10 cellular contexts compared by ENCODE assay signal in the genomic region with DNA sequence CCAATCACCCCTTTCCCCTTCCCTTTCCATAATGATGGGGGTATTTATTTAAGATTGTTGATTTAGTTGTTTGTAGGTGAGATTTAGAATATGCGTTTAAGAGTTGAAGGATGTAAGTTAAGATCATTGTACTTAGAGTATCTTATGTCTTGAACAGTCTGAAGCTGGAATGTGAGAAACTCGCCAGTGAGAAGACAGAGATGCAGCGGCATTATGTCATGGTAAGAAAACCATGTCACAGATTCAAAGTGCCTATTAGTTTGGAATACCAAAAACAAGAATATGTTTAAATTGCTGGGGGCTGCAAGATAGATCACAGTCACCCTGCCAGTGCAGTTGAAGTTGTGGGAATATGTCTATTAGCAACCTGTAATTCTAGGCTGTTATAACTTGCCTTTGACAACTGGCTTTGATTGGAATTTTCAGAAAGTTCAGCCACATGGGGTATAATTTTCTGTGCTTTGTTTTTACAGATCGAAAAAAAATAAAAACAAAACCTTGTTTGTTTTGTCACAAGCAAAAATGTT. TPM values are rescaled to one million over a fixed set of nuclear protein-coding genes. Genes with fewer than 3 reads are reported as not detected.
DNase-seq lines count a peak whose midpoint lies in the region; ATAC-seq, FAIRE-seq and TF ChIP-seq lines count a peak whose summit lies in the region.
"Had no signal": no experiment of that assay in that cellular context is flagged by ENCODE, and none has a peak within 500 bp of the region (broad histone marks: within the 10 kb centered on the region; RNA-seq: fewer than 3 reads in every experiment).

No MANE protein-coding gene starts in this region.

- in situ Hi-C loops in GM13977 (cut with MboI; ENCODE audit: low pct_unique_long_range_greater_than_20kb, low sequenced_read_pairs, unreplicated experiment) = loop anchor here (25.0 kb wide), 1 partner anchor 562 kb away; no protein-coding TSS in a partner anchor

- peaks cover 0 to 4% of the 10 kb centered on the region in 2 donors for H3K27me3 Mint-ChIP-seq in CD4-positive, alpha-beta memory T cell
- peaks cover 5% of the 10 kb centered on the region for H3K27me3 Mint-ChIP-seq in neural progenitor cell (ENCODE audit: insufficient read depth, low read depth)
- peaks cover 4% of the 10 kb centered on the region for H3K27me3 Mint-ChIP-seq in activated CD4-positive, alpha-beta T cell treated with anti-CD3 and anti-CD28 coated beads for 36 hours

- H3K9me3 ChIP-seq in CD4-positive, alpha-beta memory T cell (ENCODE audit: control insufficient read depth in 1 of 2, low read length in 2 of 2) = no peaks in the 10 kb centered on the region
- H3K9me3 ChIP-seq in neural progenitor cell (ENCODE audit: low read depth) = no peaks in the 10 kb centered on the region
- H3K9me3 ChIP-seq: vagina had no signal

- peaks cover 0 to 25% of the 10 kb centered on the region in 2 donors for H3K36me3 Mint-ChIP-seq in CD4-positive, alpha-beta memory T cell
- H3K36me3 Mint-ChIP-seq in neural progenitor cell = peaks cover 44% of the 10 kb centered on the region
- peaks cover 17% of the 10 kb centered on the region for H3K36me3 Mint-ChIP-seq in activated CD4-positive, alpha-beta T cell treated with anti-CD3 and anti-CD28 coated beads for 36 hours (ENCODE audit: low read depth)

- H3K4me3 ChIP-seq in CD4-positive, alpha-beta memory T cell (ENCODE audit: low read length in 2 of 2) = peak overlapping the region in 1 of 2 donors; percentile 66
- H3K4me3 ChIP-seq in neural progenitor cell = peak overlapping the region; percentile 96

- H3K4me1 ChIP-seq in CD4-positive, alpha-beta memory T cell (ENCODE audit: insufficient read depth, low read length) = peaks cover 68% of the 10 kb centered on the region
- peaks cover 45% of the 10 kb centered on the region for H3K4me1 ChIP-seq in neural progenitor cell

- H3K4me3 Mint-ChIP-seq in CD4-positive, alpha-beta memory T cell = peak overlapping the region; percentile 92 to 99 (median 96)
- H3K4me3 Mint-ChIP-seq in neural progenitor cell = peak overlapping the region; percentile 95
- H3K4me3 Mint-ChIP-seq in activated CD4-positive, alpha-beta T cell treated with anti-CD3 and anti-CD28 coated beads for 36 hours = no peak overlapping the region

- H3K4me1 Mint-ChIP-seq in CD4-positive, alpha-beta memory T cell = peaks cover 50 to 66% (median 56%) of the 10 kb centered on the region in 4 donors
- H3K4me1 Mint-ChIP-seq in neural progenitor cell = peaks cover 50% of the 10 kb centered on the region
- H3K4me1 Mint-ChIP-seq in activated CD4-positive, alpha-beta T cell treated with anti-CD3 and anti-CD28 coated beads for 36 hours = peaks cover 61% of the 10 kb centered on the region

- H3F3A ChIP-seq in neural progenitor cell (ENCODE audit: low read depth) = peaks cover 24% of the 10 kb centered on the region

- H3K4me2 ChIP-seq in neural progenitor cell = peak overlapping the region; percentile 88

- no peak overlapping the region for H2AFZ ChIP-seq in neural progenitor cell (replicated peaks)

- peaks cover 81% of the 10 kb centered on the region for H3K79me2 ChIP-seq in neural progenitor cell (ENCODE audit: low read depth)

- no peak overlapping the region for H3K27ac ChIP-seq in CD4-positive, alpha-beta memory T cell (ENCODE audit: low read depth, low read length)
- no peak overlapping the region for H3K27ac ChIP-seq in neural progenitor cell
- H3K27ac ChIP-seq: vagina had no signal

- FAIRE-seq in endometrium (lab: Jason Lieb, UNC) = peak; percentile 72

- peaks cover 75% of the 10 kb centered on the region for H4K20me1 ChIP-seq in neural progenitor cell (ENCODE audit: low read depth)

- CTCF ChIA-PET in CD4-positive, alpha-beta memory T cell (lab: Charles Lee; ENCODE audit: partially characterized antibody) = interaction anchor here (1.5 kb wide), 1 partner anchor 8 kb away, joined by 10 read pairs; no protein-coding TSS in a partner anchor
- CTCF ChIA-PET in activated CD4-positive, alpha-beta T cell treated with anti-CD3 and anti-CD28 coated beads for 36 hours (lab: Charles Lee) = no interaction called here

- H3K36me3 ChIP-seq in CD4-positive, alpha-beta memory T cell (ENCODE audit: insufficient read depth, low read length) = no peaks in the 10 kb centered on the region
- peaks cover 26% of the 10 kb centered on the region for H3K36me3 ChIP-seq in neural progenitor cell
- H3K36me3 ChIP-seq: vagina had no signal

- H3K27ac Mint-ChIP-seq in CD4-positive, alpha-beta memory T cell = peak overlapping the region; percentile 92 to 98 (median 95)
- peak overlapping the region; percentile 31 for H3K27ac Mint-ChIP-seq in neural progenitor cell
- H3K27ac Mint-ChIP-seq in activated CD4-positive, alpha-beta T cell treated with anti-CD3 and anti-CD28 coated beads for 36 hours = no peak overlapping the region

- POLR2A ChIA-PET in CD4-positive, alpha-beta memory T cell (lab: Charles Lee; ENCODE audit: partially characterized antibody) = interaction anchor here (0.6 to 1.4 kb wide), 3 partner anchors 11 to 49 kb away, joined by 3 to 5 read pairs (median 3); no protein-coding TSS in a partner anchor
- POLR2A ChIA-PET in activated CD4-positive, alpha-beta T cell treated with anti-CD3 and anti-CD28 coated beads for 36 hours (lab: Charles Lee) = no interaction called here

- no peak for DNase-seq in CD4-positive, alpha-beta memory T cell
- DNase-seq in LHCN-M2 (ENCODE audit: low read depth) (peak; percentile 43), neural progenitor cell (ENCODE audit: low spot score) (no peak), SW480 (ENCODE audit: low spot score) (no peak), hepatic stellate cell (ENCODE audit: low spot score) (no peak), GM13977 (ENCODE audit: low spot score) (no peak)
- no peak for DNase-seq in activated CD4-positive, alpha-beta T cell treated with anti-CD3 and anti-CD28 coated beads for 36 hours
- DNase-seq: activated CD4-positive, CD25-positive, alpha-beta regulatory T cell had no signal

- no peak for ATAC-seq in activated CD4-positive, alpha-beta T cell treated with anti-CD3 and anti-CD28 coated beads for 36 hours

- H3K27me3 ChIP-seq in CD4-positive, alpha-beta memory T cell (ENCODE audit: insufficient read depth, low read length) = peaks cover 8% of the 10 kb centered on the region
- H3K27me3 ChIP-seq in neural progenitor cell = peaks cover 3% of the 10 kb centered on the region
- H3K27me3 ChIP-seq: vagina had no signal

- intact Hi-C loops in CD4-positive, alpha-beta memory T cell (cut with micrococcal nuclease) = loop anchor here (5.0 kb wide), 5 partner anchors 97 to 1277 kb away; partner anchors contain the start of gene PSAT1
- intact Hi-C loops in activated CD4-positive, alpha-beta T cell treated with anti-CD3 and anti-CD28 coated beads for 36 hours (cut with DNase I, micrococcal nuclease) = loop anchor here (5.0 to 10.0 kb wide), 7 partner anchors 102 to 1540 kb away; partner anchors contain the start of genes CEP78 (in 1 of the 2), GNAQ (in 1 of the 2) and PSAT1 (in 1 of the 2)

- H3K9me3 Mint-ChIP-seq in CD4-positive, alpha-beta memory T cell = no peaks in the 10 kb centered on the region
- no peaks in the 10 kb centered on the region for H3K9me3 Mint-ChIP-seq in neural progenitor cell
- no peaks in the 10 kb centered on the region for H3K9me3 Mint-ChIP-seq in activated CD4-positive, alpha-beta T cell treated with anti-CD3 and anti-CD28 coated beads for 36 hours (ENCODE audit: low read depth)

- peak overlapping the region; percentile 79 for H3K9ac ChIP-seq in neural progenitor cell

- TF ChIP-seq CTCF in neural progenitor cell (IDR thresholded peaks at IDR 0.05) (no peak), GM13977 (IDR thresholded peaks at IDR 0.05; ENCODE audit: extremely low read depth, insufficient read depth, missing control alignments) (no peak)

RNA-seq across cellular contexts. Expression of gene TLE4, which starts 3.0 kb away (rescaled TPM):
- total RNA-seq in CD4-positive, alpha-beta memory T cell = 100 to 1,000 TPM in 1 of 2 experiments, 10 to 100 TPM in 1; 98.6 to 101 TPM
- polyA plus RNA-seq in CD4-positive, alpha-beta memory T cell = 10 to 100 TPM; 27.9 to 45.7 TPM
- total RNA-seq in LHCN-M2 (2014; rRNA removed) = 48.4 and 48.8 TPM in 2 replicates
- 26.7 TPM for polyA plus RNA-seq in LHCN-M2 (2012)
- 236 and 265 TPM in 2 replicates for total RNA-seq in neural progenitor cell (ENCODE audit: low replicate concordance)
- total RNA-seq in activated CD4-positive, alpha-beta T cell treated with anti-CD3 and anti-CD28 coated beads for 36 hours = 10 to 100 TPM; 11.8 to 15.5 TPM
